Comparison of ENCODE assay signal across 12 cellular contexts in the genomic region with DNA sequence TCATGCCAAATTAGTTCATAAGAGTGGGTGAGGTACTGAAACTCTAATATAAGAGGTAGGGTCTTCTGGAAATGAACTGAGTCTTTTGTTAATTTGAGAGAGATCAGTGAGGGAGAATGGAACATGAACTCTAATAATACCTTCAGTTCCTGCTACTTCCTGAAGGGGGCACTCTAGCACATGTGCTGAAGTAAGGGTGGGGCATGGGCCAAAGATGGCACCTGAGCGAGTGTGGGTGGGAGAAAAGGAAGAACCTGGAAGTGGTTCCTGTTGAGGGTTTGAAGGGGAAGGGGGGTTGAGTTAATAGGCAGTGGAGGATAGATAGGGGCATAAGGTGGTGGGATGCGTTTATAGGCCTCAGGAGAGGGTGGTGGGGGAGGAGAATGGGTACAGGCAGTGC. TPM values are rescaled to one million over a fixed set of nuclear protein-coding genes. Genes with fewer than 3 reads are reported as not detected.
DNase-seq lines count a peak whose midpoint lies in the region; FAIRE-seq and TF ChIP-seq lines count a peak whose summit lies in the region.
"Not testable (repeated sequence)": the region's sequence is repeated elsewhere in the genome, so short reads cannot be mapped to it uniquely, and the experiment has no call there.
"Had no signal": no experiment of that assay in that cellular context is flagged by ENCODE, and none has a peak within 500 bp of the region (broad histone marks: within the 10 kb centered on the region; RNA-seq: fewer than 3 reads in every experiment).

No MANE protein-coding gene starts in this region.

- not testable (repeated sequence) for FAIRE-seq in astrocyte (lab: Jason Lieb, UNC)

- H3K27ac Mint-ChIP-seq in H9; astrocyte (ENCODE audit: unreplicated experiment): not testable (repeated sequence)
- peak overlapping the region; percentile 3 for H3K27ac Mint-ChIP-seq in endothelial cell (ENCODE audit: unreplicated experiment)

- not testable (repeated sequence) for H3K9me3 ChIP-seq in DOHH2 (ENCODE audit: control insufficient read depth, insufficient read depth, low read length); H9 (ENCODE audit: control insufficient read depth, low read depth, low read length); Loucy (ENCODE audit: insufficient read depth, low read depth, low read length); OCI-LY7 (ENCODE audit: low read length); astrocyte (ENCODE audit: insufficient read depth, low read depth, low read length)

- H3K27me3 Mint-ChIP-seq in H9 (ENCODE audit: low read depth); astrocyte (ENCODE audit: low read depth, unreplicated experiment); endothelial cell (ENCODE audit: unreplicated experiment): not testable (repeated sequence)

- H3K4me3 ChIP-seq in DOHH2 (ENCODE audit: low read length); Loucy (ENCODE audit: low read length, poor library complexity, severe bottlenecking); OCI-LY7 (ENCODE audit: low read depth, low read length, poor library complexity, severe bottlenecking); astrocyte (ENCODE audit: insufficient read depth, low read depth, low read length); kidney epithelial cell (ENCODE audit: low read depth, low read length): not testable (repeated sequence)

- H2BK20ac ChIP-seq in H9 (ENCODE audit: low read depth, low read length, poor library complexity, severe bottlenecking), result not testable (repeated sequence)

- not testable (repeated sequence) for H3K36me3 Mint-ChIP-seq in H9 (ENCODE audit: insufficient read depth in 1 of 3, low read depth in 3 of 3); astrocyte (ENCODE audit: low read depth, unreplicated experiment); endothelial cell (ENCODE audit: low read depth, unreplicated experiment)

- not testable (repeated sequence) for H2BK5ac ChIP-seq in H9 (ENCODE audit: insufficient read length, low read length)

- not testable (repeated sequence) for H3K4ac ChIP-seq in H9 (ENCODE audit: low read depth, low read length)

- not testable (repeated sequence) for H3K23ac ChIP-seq in H9 (ENCODE audit: insufficient read length, low read depth, low read length)

- H3K4me3 Mint-ChIP-seq in H9; astrocyte (ENCODE audit: unreplicated experiment); endothelial cell (ENCODE audit: unreplicated experiment): not testable (repeated sequence)

- H3T11ph ChIP-seq in H9 (ENCODE audit: low read length), result not testable (repeated sequence)

- not testable (repeated sequence) for DNase-seq in H9; astrocyte (ENCODE audit: low read depth); endothelial cell (ENCODE audit: low spot score); kidney epithelial cell (ENCODE audit: low read depth)
- peak; percentile 18 for DNase-seq in OCI-LY7 (ENCODE audit: low spot score)

- H2BK15ac ChIP-seq in H9 (ENCODE audit: low read depth, low read length), result not testable (repeated sequence)

- not testable (repeated sequence) for H3K4me1 ChIP-seq in DOHH2 (ENCODE audit: control insufficient read depth, low read length); H9 (ENCODE audit: insufficient read depth, low read length); Loucy (ENCODE audit: insufficient read depth, low read length, poor library complexity, severe bottlenecking); OCI-LY7 (ENCODE audit: insufficient read depth, low read length, poor library complexity, severe bottlenecking); astrocyte (ENCODE audit: insufficient read depth, low read length)

- H3K9ac ChIP-seq in H9 (ENCODE audit: extremely low read depth, insufficient read length, low read length); Loucy (ENCODE audit: low read depth, low read length, poor library complexity, severe bottlenecking); astrocyte (ENCODE audit: low read length): not testable (repeated sequence)

- POLR2A ChIA-PET in OCI-LY7 (lab: Charles Lee), result not testable (repeated sequence)

- H3K4me2 ChIP-seq in DOHH2 (ENCODE audit: low read length); H9 (ENCODE audit: insufficient read depth, insufficient read length, low read length); Loucy (ENCODE audit: low read depth, low read length, poor library complexity, severe bottlenecking); OCI-LY7 (ENCODE audit: low read length); astrocyte (ENCODE audit: low read length): not testable (repeated sequence)

- H3K14ac ChIP-seq in H9 (ENCODE audit: insufficient read depth, low read length), result not testable (repeated sequence)

- not testable (repeated sequence) for H4K5ac ChIP-seq in H9 (ENCODE audit: insufficient read length, low read depth, low read length)

- no CpG with 5 or more reads among the region's 2 CpGs for WGBS in H9 (ENCODE audit: extremely low coverage, insufficient read length, low lambda C conversion rate)

- not testable (repeated sequence) for H3K27me3 ChIP-seq in DOHH2 (ENCODE audit: control insufficient read depth, low read length); H9 (ENCODE audit: insufficient read depth, low read length); Loucy (ENCODE audit: insufficient read depth, low read length, poor library complexity, severe bottlenecking); astrocyte (ENCODE audit: insufficient read depth, low read length); kidney epithelial cell (ENCODE audit: control insufficient read depth, insufficient read depth, low read length)

- not testable (repeated sequence) for H3K56ac ChIP-seq in H9 (ENCODE audit: insufficient read length, low read depth, low read length)

- H3K9me2 ChIP-seq in DOHH2 (replicated peaks; ENCODE audit: control insufficient read depth, low read length); Loucy (replicated peaks; ENCODE audit: low read depth, low read length); OCI-LY7 (ENCODE audit: insufficient read depth, low read length): not testable (repeated sequence)

- CTCF ChIA-PET in OCI-LY7 (lab: Charles Lee; ENCODE audit: unreplicated experiment), result not testable (repeated sequence)

- H3K4me1 Mint-ChIP-seq in H9; astrocyte (ENCODE audit: low read depth, unreplicated experiment): not testable (repeated sequence)
- peaks cover 12% of the 10 kb centered on the region for H3K4me1 Mint-ChIP-seq in endothelial cell (ENCODE audit: unreplicated experiment)

- not testable (repeated sequence) for H2BK12ac ChIP-seq in H9 (ENCODE audit: insufficient read length, low read depth, low read length)

- intact Hi-C loops in OCI-LY7 (cut with micrococcal nuclease; ENCODE audit: unreplicated experiment), result not testable (repeated sequence)

- H2AFZ ChIP-seq in H9 (ENCODE audit: low read length); Loucy (ENCODE audit: low read length); astrocyte (ENCODE audit: low read depth, low read length): not testable (repeated sequence)
- H2AFZ ChIP-seq in OCI-LY7 (ENCODE audit: low read length), result 0 out of 2 replicates have a peak overlapping the region, but pooled peaks have one; percentile 29

- H4K91ac ChIP-seq in H9 (ENCODE audit: insufficient read length, low read depth, low read length), result not testable (repeated sequence)

- H3K9me3 Mint-ChIP-seq in H9, result peaks cover 8 to 11% of the 10 kb centered on the region in 2 experiments; a peak in 4 of 5 replicates
- not testable (repeated sequence) for H3K9me3 Mint-ChIP-seq in astrocyte (ENCODE audit: unreplicated experiment); endothelial cell (ENCODE audit: unreplicated experiment)

- not testable (repeated sequence) for H4K20me1 ChIP-seq in DOHH2 (ENCODE audit: control insufficient read depth, insufficient read depth, low read depth, low read length); H9 (ENCODE audit: control insufficient read depth, insufficient read depth, insufficient read length); Loucy (ENCODE audit: insufficient read depth, low read length, poor library complexity, severe bottlenecking); OCI-LY7 (ENCODE audit: insufficient read depth, low read length); astrocyte (ENCODE audit: insufficient read depth, low read length)

- TF ChIP-seq CTCF in DOHH2 (IDR thresholded peaks at IDR 0.05; ENCODE audit: low read depth, low read length, poor library complexity, severe bottlenecking) (peak; percentile 69), H9 (conservative IDR thresholded peaks at IDR 0.05) (peak; percentile 69), Loucy (conservative IDR thresholded peaks at IDR 0.05; ENCODE audit: low read length) (peak; percentile 45), OCI-LY7 (conservative IDR thresholded peaks at IDR 0.05; ENCODE audit: low read length) (peak; percentile 76), astrocyte (IDR thresholded peaks at IDR 0.05; ENCODE audit: insufficient read depth, low read depth, low read length) (peak; percentile 4), kidney epithelial cell (IDR thresholded peaks at IDR 0.05; ENCODE audit: insufficient read depth, low read length, poor library complexity, severe bottlenecking) (peak; percentile 20)
- TF ChIP-seq CTCF in endothelial cell (IDR thresholded peaks at IDR 0.05; ENCODE audit: unreplicated experiment), result not testable (repeated sequence)

- not testable (repeated sequence) for H3K36me3 ChIP-seq in DOHH2 (ENCODE audit: control insufficient read depth, low read length); Loucy (ENCODE audit: insufficient read depth, low read length); OCI-LY7 (ENCODE audit: insufficient read depth, low read length); astrocyte (ENCODE audit: insufficient read depth, low read length); kidney epithelial cell (ENCODE audit: control insufficient read depth, insufficient read depth, low read length)

- not testable (repeated sequence) for H3K18ac ChIP-seq in H9 (ENCODE audit: insufficient read length, low read depth, low read length)

- not testable (repeated sequence) for H2BK120ac ChIP-seq in H9 (ENCODE audit: low read depth, low read length, poor library complexity, severe bottlenecking)

- H3K23me2 ChIP-seq in H9 (ENCODE audit: insufficient read length, low read depth, low read length, poor library complexity, severe bottlenecking), result not testable (repeated sequence)

- not testable (repeated sequence) for H3K27ac ChIP-seq in DOHH2 (ENCODE audit: low read depth, low read length); H9 (ENCODE audit: insufficient read length, low read depth, low read length); OCI-LY7 (ENCODE audit: low read depth, low read length, poor library complexity, severe bottlenecking); astrocyte (ENCODE audit: low read depth, low read length)

- not testable (repeated sequence) for H3K79me1 ChIP-seq in H9 (ENCODE audit: insufficient read depth, low read depth, low read length, poor library complexity, severe bottlenecking)

- not testable (repeated sequence) for H2AK5ac ChIP-seq in H9 (ENCODE audit: insufficient read length, low read length)

- not testable (repeated sequence) for BruUV-seq in OCI-LY7 (replicated peaks; lab: Mats Ljungman, UMichigan)

- not testable (repeated sequence) for H4K8ac ChIP-seq in H9 (replicated peaks; ENCODE audit: insufficient read length, low read depth, low read length)

- H3K79me2 ChIP-seq in DOHH2 (ENCODE audit: control insufficient read depth, low read length); H9 (ENCODE audit: insufficient read depth, low read length); Loucy (ENCODE audit: insufficient read depth, low read length); OCI-LY7 (ENCODE audit: insufficient read depth, low read depth, low read length); astrocyte (ENCODE audit: insufficient read depth, low read length): not testable (repeated sequence)

- not testable (repeated sequence) for H3F3A ChIP-seq in DOHH2 (ENCODE audit: control insufficient read depth, insufficient read depth); Loucy (ENCODE audit: low read depth)

RNA-seq across cellular contexts. Expression of a gene that starts 18.0 kb away (rescaled TPM):
- total RNA-seq in H9 (2021) (not detected in 2 replicates), OCI-LY7 (2022) (not detected in 2 replicates), astrocyte (0.19 and 0.45 TPM in 2 replicates), endothelial cell (ENCODE audit: unreplicated experiment) (0.56 TPM), kidney epithelial cell (0.27 and 0.29 TPM in 2 replicates)
- total RNA-seq in OCI-LY7 (2014; rRNA removed; shearing (Covaris generic)), result not detected in 2 replicates
- total RNA-seq: activated B cell treated with CpG ODN at 0.5 μM for 24 hours, dermis blood vessel endothelial cell, left lobe of liver, mesenteric fat pad, subcutaneous adipose tissue had no signal
